11 cellular contexts compared by ENCODE assay signal in genomic region chrX:41481264-41482109, GRCh38. TPM values are rescaled to one million over a fixed set of nuclear protein-coding genes. Genes with fewer than 3 reads are reported as not detected.
A peak's percentile ranks its signal among the peaks of the same experiment; 100 is the strongest.
DNase-seq lines count a peak whose midpoint lies in the region; TF ChIP-seq lines count a peak whose summit lies in the region.
"Had no signal": no experiment of that assay in that cellular context is flagged by ENCODE, and none has a peak within 500 bp of the region (broad histone marks: within the 10 kb centered on the region; RNA-seq: fewer than 3 reads in every experiment).

No MANE protein-coding gene starts in this region.

- H2BK5ac ChIP-seq in mesendoderm (ENCODE audit: low read length), result no peak overlapping the region

- H3K23ac ChIP-seq in mesendoderm (ENCODE audit: low read length), result no peak overlapping the region

- no peak for TF ChIP-seq POLR2A in adrenal gland (IDR thresholded peaks at IDR 0.05)
- no peak for TF ChIP-seq POLR2A in Peyer's patch (IDR thresholded peaks at IDR 0.05)

- H3K27ac ChIP-seq in adrenal gland (no peak overlapping the region), mesendoderm (ENCODE audit: low read depth, low read length) (no peak overlapping the region), Peyer's patch (no peak overlapping the region)

- intact Hi-C loops in adrenal gland (cut with DNase I), result no loop called here

- no peaks in the 10 kb centered on the region for H3K79me2 ChIP-seq in mesendoderm (ENCODE audit: control insufficient read depth, insufficient read depth, low read length)

- H3K18ac ChIP-seq in mesendoderm (ENCODE audit: low read length), result no peak overlapping the region

- H3K9ac ChIP-seq in mesendoderm (ENCODE audit: low read length), result no peak overlapping the region

- WGBS in adrenal gland, 4 donors, result 70 to 91% (median 76%) methylated on average over 5 to 6 of the region's 6 CpGs
- WGBS in mesendoderm (ENCODE audit: extremely low coverage, insufficient coverage, low lambda C conversion rate), result no CpG with 5 or more reads among the region's 6 CpGs

- H2BK120ac ChIP-seq in mesendoderm (ENCODE audit: low read depth, low read length), result no peak overlapping the region

- no peaks in the 10 kb centered on the region for H3K9me3 ChIP-seq in adrenal gland (replicated peaks in 1 of 3)
- H3K9me3 ChIP-seq in Peyer's patch, result no peaks in the 10 kb centered on the region

- no peak overlapping the region for H3K56ac ChIP-seq in mesendoderm (ENCODE audit: low read length)

- no peak overlapping the region for H3K4ac ChIP-seq in mesendoderm (ENCODE audit: low read depth, low read length)

- no peak overlapping the region for H4K5ac ChIP-seq in mesendoderm (ENCODE audit: low read length)

- no peak overlapping the region for H3K4me2 ChIP-seq in mesendoderm (ENCODE audit: low read length)

- no peak overlapping the region for H3K4me3 ChIP-seq in adrenal gland
- no peak overlapping the region for H3K4me3 ChIP-seq in mesendoderm (ENCODE audit: low read length)
- no peak overlapping the region for H3K4me3 ChIP-seq in Peyer's patch

- H2AK5ac ChIP-seq in mesendoderm (ENCODE audit: low read length), result no peak overlapping the region

- H3K4me1 ChIP-seq in adrenal gland (replicated peaks in 1 of 2) (no peaks in the 10 kb centered on the region), mesendoderm (ENCODE audit: control insufficient read depth, low read depth, low read length) (no peaks in the 10 kb centered on the region), Peyer's patch (no peaks in the 10 kb centered on the region)

- H3K27me3 ChIP-seq in adrenal gland, result peaks cover 4% of the 10 kb centered on the region
- no peaks in the 10 kb centered on the region for H3K27me3 ChIP-seq in mesendoderm (ENCODE audit: insufficient read depth, low read length, poor library complexity)
- H3K27me3 ChIP-seq in Peyer's patch, result no peaks in the 10 kb centered on the region

- DNase-seq in ELF-1 (ENCODE audit: low read depth, low spot score), result peak; percentile 90
- peak; percentile 48 for DNase-seq in HT-29 (ENCODE audit: low spot score)
- DNase-seq in adrenal gland, result no peak
- DNase-seq in mesendoderm, result peak; percentile 60
- DNase-seq in Peyer's patch, result no peak
- DNase-seq in activated T-cell treated with anti-CD3 and anti-CD28 coated beads for 4 hours, result no peak
- no peak for DNase-seq in ecto neural progenitor cell (ENCODE audit: low spot score)
- DNase-seq in putamen (ENCODE audit: low spot score), result no peak
- DNase-seq: foreskin melanocyte had no signal

- H3K36me3 ChIP-seq in adrenal gland (replicated peaks in 1 of 2), result no peaks in the 10 kb centered on the region
- no peaks in the 10 kb centered on the region for H3K36me3 ChIP-seq in mesendoderm (ENCODE audit: control insufficient read depth, insufficient read depth, low read length)
- H3K36me3 ChIP-seq in Peyer's patch, result no peaks in the 10 kb centered on the region

- H3K79me1 ChIP-seq in mesendoderm (ENCODE audit: low read length), result no peaks in the 10 kb centered on the region

- H4K8ac ChIP-seq in mesendoderm (ENCODE audit: low read depth, low read length), result no peak overlapping the region

- peak in 4 of 6 experiments; percentile 17 to 36 (median 30) for TF ChIP-seq CTCF in adrenal gland (IDR thresholded peaks at IDR 0.05)
- peak in 2 of 6 experiments; percentile 18 to 27 for TF ChIP-seq CTCF in Peyer's patch (IDR thresholded peaks at IDR 0.05)

- no peak overlapping the region for H2BK15ac ChIP-seq in mesendoderm (replicated peaks; ENCODE audit: low read depth)

RNA-seq across cellular contexts. Expression of gene NYX, which starts 34.3 kb away (rescaled TPM):
- not detected in 2 replicates for total RNA-seq in HT-29 (2014; rRNA removed; shearing (Covaris generic))
- total RNA-seq in adrenal gland (not detected), Peyer's patch (not detected)
- polyA plus RNA-seq in adrenal gland, result not detected
- polyA plus RNA-seq in mesendoderm (2013, experiment 1 of 2), result 0.03 TPM
- not detected for polyA plus RNA-seq in mesendoderm (2013, experiment 2 of 2)
- total RNA-seq: activated CD8-positive, alpha-beta memory T cell treated with anti-CD3 and anti-CD28 coated beads for 36 hours; skeletal muscle tissue had no signal

Comparison
In these comparisons a context has a peak if more than half of its experiments do, and no peak if none do; other contexts are left out.
1. DNase-seq: peak in ELF-1 (single experiment), HT-29 (single experiment) and mesendoderm (single experiment); none in adrenal gland (0 of 7), Peyer's patch (0 of 3), activated T-cell treated with anti-CD3 and anti-CD28 coated beads for 4 hours (single experiment), ecto neural progenitor cell (single experiment) and putamen (single experiment).